8 cellular contexts compared by ENCODE assay signal in genomic region chr20:44310664-44311639, GRCh38. TPM values are rescaled to one million over a fixed set of nuclear protein-coding genes. Genes with fewer than 3 reads are reported as not detected.
DNase-seq lines count a peak whose midpoint lies in the region; ATAC-seq and TF ChIP-seq lines count a peak whose summit lies in the region.

A gene with protein sequence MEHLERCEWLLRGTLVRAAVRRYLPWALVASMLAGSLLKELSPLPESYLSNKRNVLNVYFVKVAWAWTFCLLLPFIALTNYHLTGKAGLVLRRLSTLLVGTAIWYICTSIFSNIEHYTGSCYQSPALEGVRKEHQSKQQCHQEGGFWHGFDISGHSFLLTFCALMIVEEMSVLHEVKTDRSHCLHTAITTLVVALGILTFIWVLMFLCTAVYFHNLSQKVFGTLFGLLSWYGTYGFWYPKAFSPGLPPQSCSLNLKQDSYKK (minus strand): TSS chr20:44311202. CDS start chr20:44311148, 54 bp downstream.

- H3K36me3 ChIP-seq in HUES48 (ENCODE audit: control insufficient read depth, insufficient read depth, low read length), result no peaks in the 10 kb centered on the region

- H3K4me1 Mint-ChIP-seq in endothelial cell (ENCODE audit: unreplicated experiment) (peaks cover 7% of the 10 kb centered on the region), mesothelial cell of epicardium (peaks cover 16% of the 10 kb centered on the region)

- 0 out of 2 replicates have a peak, but pooled peaks cover 4% of the 10 kb centered on the region for H3K4me1 ChIP-seq in HUES48 (ENCODE audit: control insufficient read depth, insufficient read depth, low read length)

- peak within 1 kb of the TSS; percentile 26 for H3K27ac Mint-ChIP-seq in endothelial cell (ENCODE audit: unreplicated experiment)
- peak within 1 kb of the TSS; percentile 79 for H3K27ac Mint-ChIP-seq in mesothelial cell of epicardium

- peak; percentile 99 for DNase-seq in D341Med (ENCODE audit: low spot score)
- DNase-seq in NOMO-1 treated with dmso at 0.1 percent for 144 hours (lab: John Stamatoyannopoulos, UW; ENCODE audit: unreplicated experiment), result peak; percentile 86
- peak; percentile 91 for DNase-seq in activated CD8-positive, alpha-beta memory T cell treated with anti-CD3 and anti-CD28 coated beads, Interleukin-2, amount 50 U/mL, for 24 hours (ENCODE audit: extremely low read depth)
- peak; percentile 100 for DNase-seq in endothelial cell (ENCODE audit: low spot score)
- peak; percentile 98 to 99 for DNase-seq in mesothelial cell of epicardium (ENCODE audit: low spot score in 2 of 2, unreplicated experiment in 2 of 2)
- peak; percentile 95 to 96 for DNase-seq in stimulated activated CD8-positive, alpha-beta memory T cell treated with anti-CD3 and anti-CD28 coated beads, Interleukin-15, amount 100 ng/mL, for 4 hours (ENCODE audit: low read depth in 2 of 2)

- H3K4me3 ChIP-seq in HUES48 (ENCODE audit: low read depth, low read length), result peak within 1 kb of the TSS; percentile 89

- TF ChIP-seq CTCF in endothelial cell (IDR thresholded peaks at IDR 0.05; ENCODE audit: unreplicated experiment) (peak; percentile 94), mesothelial cell of epicardium (IDR thresholded peaks at IDR 0.05; ENCODE audit: unreplicated experiment) (peak; percentile 85)

- no peaks in the 10 kb centered on the region for H3K9me3 Mint-ChIP-seq in endothelial cell (ENCODE audit: unreplicated experiment)
- H3K9me3 Mint-ChIP-seq in mesothelial cell of epicardium, result no peaks in the 10 kb centered on the region

- peak; percentile 92 for ATAC-seq in GM21390 (IDR thresholded peaks at IDR 0.05; ENCODE audit: unreplicated experiment)

- peaks cover 4% of the 10 kb centered on the region for H3K27me3 Mint-ChIP-seq in endothelial cell (ENCODE audit: unreplicated experiment)
- peaks cover 6% of the 10 kb centered on the region for H3K27me3 Mint-ChIP-seq in mesothelial cell of epicardium (ENCODE audit: low read depth)

- H3K27me3 ChIP-seq in HUES48 (ENCODE audit: control insufficient read depth, insufficient read depth, low read length), result peaks cover 11% of the 10 kb centered on the region

- peak within 1 kb of the TSS; percentile 67; the same call in 1 of the 2 replicates for H3K9ac ChIP-seq in HUES48 (ENCODE audit: low read depth, low read length)

- H3K27ac ChIP-seq in HUES48 (ENCODE audit: low read depth, low read length), result no peak within 1 kb of the TSS

- no peaks in the 10 kb centered on the region for H3K9me3 ChIP-seq in HUES48 (ENCODE audit: control insufficient read depth, insufficient read depth, low read length)

- peak within 1 kb of the TSS; percentile 90 for H3K4me3 Mint-ChIP-seq in endothelial cell (ENCODE audit: unreplicated experiment)
- H3K4me3 Mint-ChIP-seq in mesothelial cell of epicardium, result peak within 1 kb of the TSS; percentile 89

- H3K36me3 Mint-ChIP-seq in endothelial cell (ENCODE audit: low read depth, unreplicated experiment), result no peaks in the 10 kb centered on the region
- H3K36me3 Mint-ChIP-seq in mesothelial cell of epicardium, result no peaks in the 10 kb centered on the region

RNA-seq across cellular contexts. Expression of the gene that starts here (rescaled TPM):
- total RNA-seq in endothelial cell (ENCODE audit: unreplicated experiment) (2.8 TPM), mesothelial cell of epicardium (3.6 to 4.2 TPM (median 3.6 TPM) in 3 replicates)
